Comparison of ENCODE assay signal across 8 cellular contexts in genomic region chr21:46097826-46098286, GRCh38. TPM values are rescaled to one million over a fixed set of nuclear protein-coding genes. Genes with fewer than 3 reads are reported as not detected.
DNase-seq lines count a peak whose midpoint lies in the region; ATAC-seq and TF ChIP-seq lines count a peak whose summit lies in the region.

Gene COL6A2 (plus strand): TSS chr21:46098112.

- H2AFZ ChIP-seq in Karpas-422 (ENCODE audit: low read length) = no peak within 1 kb of the TSS

- DNase-seq in AG08395 (ENCODE audit: low spot score) (peak; percentile 80), mesothelial cell of epicardium (ENCODE audit: low spot score in 2 of 2, unreplicated experiment in 2 of 2) (peak; percentile 56 to 75), Karpas-422 (no peak)
- peak; percentile 83 for DNase-seq in activated CD8-positive, alpha-beta memory T cell treated with anti-CD3 and anti-CD28 coated beads for 24 hours
- peak in 1 of 3 experiments; percentile 29 for DNase-seq in effector memory CD8-positive, alpha-beta T cell
- DNase-seq in stimulated activated CD8-positive, alpha-beta memory T cell treated with anti-CD3 and anti-CD28 coated beads, Interleukin-7, amount 100 ng/mL, for 24 hours (ENCODE audit: low read depth) = peak; percentile 21

- no peak for TF ChIP-seq CTCF in mesothelial cell of epicardium (IDR thresholded peaks at IDR 0.05; ENCODE audit: unreplicated experiment)

- H3K9me3 ChIP-seq in HUES64 (ENCODE audit: insufficient read depth, low read depth, low read length) = peaks cover 23% of the 10 kb centered on the region
- no peaks in the 10 kb centered on the region for H3K9me3 ChIP-seq in Karpas-422 (ENCODE audit: low read length)

- H3K27me3 Mint-ChIP-seq in effector memory CD8-positive, alpha-beta T cell = peaks cover 24 to 57% of the 10 kb centered on the region in 2 donors
- H3K27me3 Mint-ChIP-seq in mesothelial cell of epicardium (ENCODE audit: low read depth) = peaks cover 36% of the 10 kb centered on the region

- peaks cover 9 to 14% of the 10 kb centered on the region in 2 donors for H3K4me1 Mint-ChIP-seq in effector memory CD8-positive, alpha-beta T cell (ENCODE audit: low read depth in 2 of 2)
- peaks cover 3% of the 10 kb centered on the region for H3K4me1 Mint-ChIP-seq in mesothelial cell of epicardium

- H3K4me1 ChIP-seq in HUES64 (ENCODE audit: insufficient read depth, low read length) (no peaks in the 10 kb centered on the region), Karpas-422 (ENCODE audit: low read length) (no peaks in the 10 kb centered on the region)

- H3K27me3 ChIP-seq in HUES64 (ENCODE audit: insufficient read depth, low read length) (peaks cover 20% of the 10 kb centered on the region), Karpas-422 (ENCODE audit: low read length) (no peaks in the 10 kb centered on the region)

- H3K4me3 Mint-ChIP-seq in effector memory CD8-positive, alpha-beta T cell = peak within 1 kb of the TSS; percentile 73 to 77
- peak within 1 kb of the TSS; percentile 78 for H3K4me3 Mint-ChIP-seq in mesothelial cell of epicardium

- no peaks in the 10 kb centered on the region for H4K20me1 ChIP-seq in Karpas-422 (ENCODE audit: insufficient read depth, low read depth, low read length)

- peak within 1 kb of the TSS; percentile 62 for H3K4me3 ChIP-seq in HUES64 (ENCODE audit: low read length)
- no peak within 1 kb of the TSS for H3K4me3 ChIP-seq in Karpas-422 (ENCODE audit: low read length)

- H3K4me2 ChIP-seq in Karpas-422 (ENCODE audit: low read depth, low read length, poor library complexity, severe bottlenecking) = no peak within 1 kb of the TSS

- peaks cover 0 to 3% of the 10 kb centered on the region in 2 donors for H3K9me3 Mint-ChIP-seq in effector memory CD8-positive, alpha-beta T cell
- H3K9me3 Mint-ChIP-seq in mesothelial cell of epicardium = peaks cover 18% of the 10 kb centered on the region

- H3K9me2 ChIP-seq in Karpas-422 (replicated peaks; ENCODE audit: insufficient read depth, low read length) = no peaks in the 10 kb centered on the region; the same call in 1 of the 2 replicates

- H3K27ac ChIP-seq in HUES64 (ENCODE audit: low read depth, low read length) (no peak within 1 kb of the TSS), Karpas-422 (ENCODE audit: low read length) (no peak within 1 kb of the TSS)

- WGBS in HUES64 = under 1% methylated on average over 57 of the region's 58 CpGs

- peak; percentile 60 for ATAC-seq in effector memory CD8-positive, alpha-beta T cell (replicated peaks)
- ATAC-seq in GM21515 (IDR thresholded peaks at IDR 0.05; ENCODE audit: unreplicated experiment) = no peak

- H3K9ac ChIP-seq in HUES64 (ENCODE audit: low read depth, low read length) (no peak within 1 kb of the TSS), Karpas-422 (ENCODE audit: low read length) (no peak within 1 kb of the TSS)

- H3K27ac Mint-ChIP-seq in effector memory CD8-positive, alpha-beta T cell = no peak within 1 kb of the TSS
- H3K27ac Mint-ChIP-seq in mesothelial cell of epicardium = peak within 1 kb of the TSS; percentile 43

- H3K36me3 ChIP-seq in HUES64 (ENCODE audit: insufficient read depth, low read length) (no peaks in the 10 kb centered on the region), Karpas-422 (ENCODE audit: insufficient read depth, low read length) (no peaks in the 10 kb centered on the region)

- no peaks in the 10 kb centered on the region for H3K36me3 Mint-ChIP-seq in effector memory CD8-positive, alpha-beta T cell (ENCODE audit: insufficient read depth)
- H3K36me3 Mint-ChIP-seq in mesothelial cell of epicardium = peaks cover 19% of the 10 kb centered on the region

- H3K79me2 ChIP-seq in Karpas-422 (ENCODE audit: low read length) = no peaks in the 10 kb centered on the region

RNA-seq across cellular contexts. Expression of gene COL6A2, which starts in this region (rescaled TPM):
- 62.6 TPM for polyA plus RNA-seq in HUES64 (2013, experiment 1 of 2)
- polyA plus RNA-seq in HUES64 (2013, experiment 2 of 2) = 69.5 TPM
- 846 to 986 TPM (median 933 TPM) in 3 replicates for total RNA-seq in mesothelial cell of epicardium
- total RNA-seq in Karpas-422 (2014; rRNA removed; shearing (Covaris generic); ENCODE audit: low replicate concordance) = not detected in 2 replicates

Comparison
In these comparisons a context has a peak if more than half of its experiments do, and no peak if none do; other contexts are left out.
1. RNA of gene COL6A2 (total RNA-seq): 846 to 986 TPM in mesothelial cell of epicardium; not detected in Karpas-422; every median in the first group is over 100 times any median in the second.